9 cellular contexts compared by ENCODE assay signal in genomic region chr1:162069334-162070093, GRCh38. TPM values are rescaled to one million over a fixed set of nuclear protein-coding genes. Genes with fewer than 3 reads are reported as not detected.
A peak's percentile ranks its signal among the peaks of the same experiment; 100 is the strongest.
DNase-seq lines count a peak whose midpoint lies in the region; ATAC-seq and TF ChIP-seq lines count a peak whose summit lies in the region.
"Had no signal": no experiment of that assay in that cellular context is flagged by ENCODE, and none has a peak within 500 bp of the region (broad histone marks: within the 10 kb centered on the region; RNA-seq: fewer than 3 reads in every experiment).

Gene NOS1AP (plus strand): TSS chr1:162069691. CDS start chr1:162070178, 487 bp downstream.

- ATAC-seq in GM21447 (IDR thresholded peaks at IDR 0.05; ENCODE audit: unreplicated experiment) (peak; percentile 96), Panc1 (peak; percentile 94)

- H3K27ac ChIP-seq in Panc1 (ENCODE audit: low read length), result peak within 1 kb of the TSS; percentile 95
- H3K27ac ChIP-seq: epithelial cell of prostate had no signal

- H3K27ac Mint-ChIP-seq in Calu3 (ENCODE audit: unreplicated experiment), result no peak within 1 kb of the TSS
- H3K27ac Mint-ChIP-seq in nephron progenitor cell, result peak within 1 kb of the TSS; percentile 57
- no peak within 1 kb of the TSS for H3K27ac Mint-ChIP-seq in stimulated activated naive CD8-positive, alpha-beta T cell treated with anti-CD3 and anti-CD28 coated beads, Interleukin-15, Interleukin-2, amounts not matched to agents 100 ng/mL and 50 ng/mL, for 24 hours

- peaks cover 8% of the 10 kb centered on the region; the same call in 1 of the 2 replicates for H3K9me3 ChIP-seq in Panc1 (ENCODE audit: control insufficient read depth, insufficient read depth, low read depth, low read length)

- H3K4me1 Mint-ChIP-seq in Calu3 (ENCODE audit: low read depth, unreplicated experiment), result peaks cover 26% of the 10 kb centered on the region
- H3K4me1 Mint-ChIP-seq in nephron progenitor cell, result peaks cover 42% of the 10 kb centered on the region
- H3K4me1 Mint-ChIP-seq in stimulated activated naive CD8-positive, alpha-beta T cell treated with anti-CD3 and anti-CD28 coated beads, Interleukin-15, Interleukin-2, amounts not matched to agents 100 ng/mL and 50 ng/mL, for 24 hours (ENCODE audit: low read depth), result peaks cover 4% of the 10 kb centered on the region

- H3K27me3 ChIP-seq in Panc1 (ENCODE audit: control insufficient read depth, insufficient read depth, low read length), result no peaks in the 10 kb centered on the region

- H3K4me3 Mint-ChIP-seq in Calu3 (ENCODE audit: low read depth, unreplicated experiment), result peak within 1 kb of the TSS; percentile 86
- H3K4me3 Mint-ChIP-seq in nephron progenitor cell, result peak within 1 kb of the TSS; percentile 78
- peak within 1 kb of the TSS; percentile 73 for H3K4me3 Mint-ChIP-seq in stimulated activated naive CD8-positive, alpha-beta T cell treated with anti-CD3 and anti-CD28 coated beads, Interleukin-15, Interleukin-2, amounts not matched to agents 100 ng/mL and 50 ng/mL, for 24 hours

- H3K27me3 Mint-ChIP-seq in Calu3 (ENCODE audit: unreplicated experiment), result no peaks in the 10 kb centered on the region
- peaks cover 49% of the 10 kb centered on the region for H3K27me3 Mint-ChIP-seq in nephron progenitor cell (ENCODE audit: low read depth, poor library complexity)
- H3K27me3 Mint-ChIP-seq in stimulated activated naive CD8-positive, alpha-beta T cell treated with anti-CD3 and anti-CD28 coated beads, Interleukin-15, Interleukin-2, amounts not matched to agents 100 ng/mL and 50 ng/mL, for 24 hours, result peaks cover 67% of the 10 kb centered on the region

- peak; percentile 93 for DNase-seq in Calu3
- peak in 66 of 76 experiments; percentile 7 to 82 (median 54) for DNase-seq in HUDEP-2 (lab: John Stamatoyannopoulos, UW; ENCODE audit: unreplicated experiment in 76 of 76)
- no peak for DNase-seq in Panc1 (ENCODE audit: low read depth, low spot score)
- peak; percentile 58 for DNase-seq in activated T-helper 1 cell treated with Interleukin-2 at 50 U/mL for 16 hours (ENCODE audit: low read depth)
- DNase-seq in fibroblast of the aortic adventitia (ENCODE audit: low read depth), result no peak
- peak; percentile 85 for DNase-seq in nephron progenitor cell

- H3K9me3 Mint-ChIP-seq in Calu3 (ENCODE audit: low read depth, unreplicated experiment), result no peaks in the 10 kb centered on the region
- H3K9me3 Mint-ChIP-seq in nephron progenitor cell, result no peaks in the 10 kb centered on the region
- H3K9me3 Mint-ChIP-seq in stimulated activated naive CD8-positive, alpha-beta T cell treated with anti-CD3 and anti-CD28 coated beads, Interleukin-15, Interleukin-2, amounts not matched to agents 100 ng/mL and 50 ng/mL, for 24 hours, result no peaks in the 10 kb centered on the region

- peaks cover 20% of the 10 kb centered on the region for H3K36me3 Mint-ChIP-seq in Calu3 (ENCODE audit: insufficient read depth, unreplicated experiment)
- no peaks in the 10 kb centered on the region for H3K36me3 Mint-ChIP-seq in nephron progenitor cell (ENCODE audit: low read depth)
- no peaks in the 10 kb centered on the region for H3K36me3 Mint-ChIP-seq in stimulated activated naive CD8-positive, alpha-beta T cell treated with anti-CD3 and anti-CD28 coated beads, Interleukin-15, Interleukin-2, amounts not matched to agents 100 ng/mL and 50 ng/mL, for 24 hours (ENCODE audit: low read depth)

- TF ChIP-seq CTCF in Calu3 (IDR thresholded peaks at IDR 0.05; ENCODE audit: unreplicated experiment), result no peak
- TF ChIP-seq CTCF in Panc1 (IDR thresholded peaks at IDR 0.05), result peak; percentile 22; the same call in 1 of the 2 replicates
- no peak for TF ChIP-seq CTCF in fibroblast of the aortic adventitia (IDR thresholded peaks at IDR 0.05; ENCODE audit: insufficient read depth, low read length)
- no peak for TF ChIP-seq CTCF in nephron progenitor cell (IDR thresholded peaks at IDR 0.05)

- peak within 1 kb of the TSS; percentile 84 to 85 for H3K4me3 ChIP-seq in Panc1 (ENCODE audit: low read depth in 2 of 2, low read length in 2 of 2)
- peak within 1 kb of the TSS; percentile 66 for H3K4me3 ChIP-seq in fibroblast of the aortic adventitia (ENCODE audit: low read depth, low read length)

- BruUV-seq in Calu3 (replicated peaks; lab: Mats Ljungman, UMichigan), result no TSS peak
- no TSS peak for BruUV-seq in Panc1 (replicated peaks; lab: Mats Ljungman, UMichigan)

- in situ Hi-C loops in Panc1 (cut with HindIII; ENCODE audit: low pct_unique_long_range_greater_than_20kb, low sequenced_read_pairs), result no loop called here

- H3K4me1 ChIP-seq in Panc1 (ENCODE audit: control insufficient read depth, insufficient read depth, low read length), result peaks cover 45% of the 10 kb centered on the region

- POLR2A ChIA-PET in Panc1 (lab: Charles Lee), result no interaction called here

- intact Hi-C loops in Calu3 (cut with micrococcal nuclease; ENCODE audit: unreplicated experiment), result loop anchor here (5.0 kb wide), 1 partner anchor 153 kb away; no protein-coding TSS in a partner anchor
- intact Hi-C loops in Panc1 (cut with micrococcal nuclease; ENCODE audit: unreplicated experiment), result loop anchor here (1.0 to 5.0 kb wide), 2 partner anchors 63 to 207 kb away; no protein-coding TSS in a partner anchor

- H3K36me3 ChIP-seq in Panc1 (ENCODE audit: control insufficient read depth, insufficient read depth, low read length), result no peaks in the 10 kb centered on the region; the same call in 1 of the 2 replicates

- CTCF ChIA-PET in Calu3 (lab: Charles Lee) (interaction anchor here (0.8 to 1.6 kb wide), 5 partner anchors 13 to 207 kb away, joined by 3 to 8 read pairs (median 5); no protein-coding TSS in a partner anchor), Panc1 (lab: Charles Lee) (interaction anchor here (0.6 kb wide), 1 partner anchor 32 kb away, joined by 8 read pairs; no protein-coding TSS in a partner anchor)

RNA-seq across cellular contexts. Expression of gene NOS1AP, which starts in this region (rescaled TPM):
- 6.7 and 9.9 TPM in 2 replicates for total RNA-seq in Calu3 (2022)
- total RNA-seq in Panc1 (2021; ENCODE audit: unreplicated experiment), result 27.9 TPM
- 20.0 TPM for polyA plus RNA-seq in Panc1 (2012; ENCODE audit: insufficient read length)
- total RNA-seq in fibroblast of the aortic adventitia (ENCODE audit: low replicate concordance), result 0.18 TPM in 1 of 2 replicates, not detected in the other

Comparison
In these comparisons a context has a peak if more than half of its experiments do, and no peak if none do; other contexts are left out.
1. DNase-seq: peak in Calu3 (single experiment), HUDEP-2 (66 of 76), activated T-helper 1 cell treated with Interleukin-2 at 50 U/mL for 16 hours (single experiment) and nephron progenitor cell (single experiment); none in Panc1 (single experiment) and fibroblast of the aortic adventitia (single experiment).
2. Peak in every context shown above with its lines, with median percentiles within 50 percentile points of each other: H3K4me3 Mint-ChIP-seq.